Comparison of ENCODE assay signal across 1 cellular context in genomic region chr20:37343994-37344355, GRCh38.
TF ChIP-seq lines count a peak whose summit lies in the region.

No MANE protein-coding gene starts in this region.

TF ChIP-seq in IMR-90, 13 proteins besides CTCF, POLR2A, EP300 and RAD21:
- TF ChIP-seq MAZ (IDR thresholded peaks at IDR 0.05; ENCODE audit: borderline replicate concordance, low read depth, low read length) (no peak), ELK1 (IDR thresholded peaks at IDR 0.05; ENCODE audit: borderline replicate concordance, low read depth, low read length) (no peak), USF2 (IDR thresholded peaks at IDR 0.05; ENCODE audit: low read depth, low read length) (no peak), CEBPB (IDR thresholded peaks at IDR 0.05; ENCODE audit: low read depth, low read length) (no peak), FOS (IDR thresholded peaks at IDR 0.05; ENCODE audit: low read depth, low read length) (no peak), NFE2L2 (IDR thresholded peaks at IDR 0.05; ENCODE audit: low read depth, low read length) (no peak), CHD1 (IDR thresholded peaks at IDR 0.05; ENCODE audit: low read depth, low read length) (no peak), BHLHE40 (IDR thresholded peaks at IDR 0.05; ENCODE audit: low read depth, low read length) (no peak), RCOR1 (IDR thresholded peaks at IDR 0.05; ENCODE audit: insufficient replicate concordance, low read length) (no peak), SMC3 (IDR thresholded peaks at IDR 0.05; ENCODE audit: low read depth, low read length) (no peak), MXI1 (IDR thresholded peaks at IDR 0.05; ENCODE audit: borderline replicate concordance, low read depth, low read length) (no peak), MAFK (IDR thresholded peaks at IDR 0.05; ENCODE audit: low read depth, low read length) (no peak), RFX5 (IDR thresholded peaks at IDR 0.05; ENCODE audit: low read depth, low read length) (no peak)
TF ChIP-seq in IMR-90: peak in this region for 0.
